In the genomic region with DNA sequence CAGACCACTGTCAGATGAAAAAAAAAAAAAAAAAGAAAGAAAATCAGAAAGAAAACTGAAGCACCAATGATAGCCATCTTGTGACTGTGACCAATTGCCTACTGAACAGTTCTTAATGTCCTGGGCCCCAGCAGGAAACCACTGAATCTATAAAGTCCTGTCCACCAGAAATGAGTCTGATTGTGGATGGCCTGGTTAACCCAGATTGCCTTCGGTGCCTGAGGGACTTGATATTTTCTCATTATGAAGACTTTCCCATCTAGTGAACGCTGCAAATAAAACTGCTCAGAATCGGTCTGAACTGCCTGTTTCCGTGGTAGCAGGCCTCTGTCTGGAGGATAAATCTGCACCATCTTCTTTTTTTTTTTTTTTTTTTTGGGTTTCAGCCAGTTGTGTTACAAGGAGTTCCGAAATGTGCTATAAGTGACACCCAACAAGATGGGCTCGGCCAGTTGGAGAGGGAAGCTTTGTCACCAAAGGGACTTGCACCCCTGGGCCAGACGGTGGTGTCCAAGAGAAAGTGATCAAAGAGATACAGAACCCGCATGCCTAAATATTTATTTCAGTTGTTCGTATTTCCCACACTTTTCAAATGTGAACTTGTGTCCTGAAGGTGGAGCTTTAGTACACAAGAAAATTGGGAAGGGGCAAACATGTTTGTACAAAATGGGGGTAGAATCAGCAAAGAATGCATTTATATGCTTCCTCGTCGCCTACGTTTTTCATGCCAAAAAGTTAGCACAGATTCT, we compare ENCODE assay signal across 9 cellular contexts. TPM values are rescaled to one million over a fixed set of nuclear protein-coding genes. Genes with fewer than 3 reads are reported as not detected.
DNase-seq lines count a peak whose midpoint lies in the region; ATAC-seq and TF ChIP-seq lines count a peak whose summit lies in the region.
"Had no signal": no experiment of that assay in that cellular context is flagged by ENCODE, and none has a peak within 500 bp of the region (broad histone marks: within the 10 kb centered on the region; RNA-seq: fewer than 3 reads in every experiment).

No MANE protein-coding gene starts in this region.

- H3F3A ChIP-seq in PC-9 (ENCODE audit: insufficient read depth, low read depth): no peaks in the 10 kb centered on the region

- peaks cover 3 to 10% of the 10 kb centered on the region in 2 donors for H3K4me1 Mint-ChIP-seq in natural killer cell
- H3K4me1 Mint-ChIP-seq in natural killer cell treated with Interleukin-12 subunit alpha and Interleukin-12 subunit beta and Interleukin-15 and Interleukin-18, amount 100 ng/mL, for 72 hours (ENCODE audit: low read depth in 2 of 2): peaks cover 3 to 12% of the 10 kb centered on the region in 2 donors

- H3K4me2 ChIP-seq in PC-9: no peak overlapping the region

- intact Hi-C loops in natural killer cell (cut with micrococcal nuclease): no loop called here
- intact Hi-C loops in Panc1 (cut with micrococcal nuclease; ENCODE audit: unreplicated experiment): no loop called here
- intact Hi-C loops in PC-9 (cut with micrococcal nuclease; ENCODE audit: unreplicated experiment): loop anchor here (10.0 kb wide), 1 partner anchor 1389 kb away; no protein-coding TSS in a partner anchor

- H3K36me3 Mint-ChIP-seq in natural killer cell: no peaks in the 10 kb centered on the region
- H3K36me3 Mint-ChIP-seq in natural killer cell treated with Interleukin-12 subunit alpha and Interleukin-12 subunit beta and Interleukin-15 and Interleukin-18, amount 100 ng/mL, for 72 hours: no peaks in the 10 kb centered on the region

- no peaks in the 10 kb centered on the region for H3K79me2 ChIP-seq in PC-9 (ENCODE audit: low read depth)

- H3K9me3 Mint-ChIP-seq in natural killer cell: no peaks in the 10 kb centered on the region
- no peaks in the 10 kb centered on the region for H3K9me3 Mint-ChIP-seq in natural killer cell treated with Interleukin-12 subunit alpha and Interleukin-12 subunit beta and Interleukin-15 and Interleukin-18, amount 100 ng/mL, for 72 hours

- H3K27me3 Mint-ChIP-seq in natural killer cell (ENCODE audit: low read depth in 2 of 2): peaks cover 6 to 12% of the 10 kb centered on the region in 2 donors
- H3K27me3 Mint-ChIP-seq in natural killer cell treated with Interleukin-12 subunit alpha and Interleukin-12 subunit beta and Interleukin-15 and Interleukin-18, amount 100 ng/mL, for 72 hours: peaks cover 0 to 3% of the 10 kb centered on the region in 2 donors

- ATAC-seq in natural killer cell: no peak
- no peak for ATAC-seq in natural killer cell treated with Interleukin-12 subunit alpha and Interleukin-12 subunit beta and Interleukin-15 and Interleukin-18, amount 100 ng/mL, for 72 hours
- ATAC-seq in Panc1: no peak
- ATAC-seq in foreskin keratinocyte: no peak
- no peak for ATAC-seq in GM21423 (IDR thresholded peaks at IDR 0.05; ENCODE audit: unreplicated experiment)

- H4K20me1 ChIP-seq in PC-9 (ENCODE audit: insufficient read depth): no peaks in the 10 kb centered on the region

- BruUV-seq in Panc1 (replicated peaks; lab: Mats Ljungman, UMichigan) (no TSS peak), PC-9 (replicated peaks; lab: Mats Ljungman, UMichigan) (no TSS peak)

- DNase-seq in natural killer cell: no peak
- DNase-seq in natural killer cell treated with Interleukin-12 subunit alpha and Interleukin-12 subunit beta and Interleukin-15 and Interleukin-18, amount 100 ng/mL, for 72 hours (ENCODE audit: low spot score): no peak
- DNase-seq in Panc1 (ENCODE audit: low read depth, low spot score): no peak
- DNase-seq in foreskin keratinocyte: no peak
- no peak for DNase-seq in islet precursor cell
- no peak for DNase-seq in PC-9
- no peak for DNase-seq in HPDE6-E6E7 (ENCODE audit: extremely low spot score)
- DNase-seq: SW 1271 had no signal

- H3K27ac ChIP-seq in Panc1 (ENCODE audit: low read length) (no peak overlapping the region), foreskin keratinocyte (no peak overlapping the region), PC-9 (no peak overlapping the region)

- H3K4me1 ChIP-seq in Panc1 (ENCODE audit: control insufficient read depth, insufficient read depth, low read length) (no peaks in the 10 kb centered on the region; the same call in 1 of the 2 replicates), foreskin keratinocyte (no peaks in the 10 kb centered on the region), PC-9 (replicated peaks; ENCODE audit: insufficient read depth) (no peaks in the 10 kb centered on the region)

- in situ Hi-C loops in Panc1 (cut with HindIII; ENCODE audit: low pct_unique_long_range_greater_than_20kb, low sequenced_read_pairs): no loop called here

- H3K9me2 ChIP-seq in PC-9 (ENCODE audit: insufficient read depth): no peaks in the 10 kb centered on the region

- peak overlapping the region; percentile 40 for H3K4me3 Mint-ChIP-seq in natural killer cell
- no peak overlapping the region for H3K4me3 Mint-ChIP-seq in natural killer cell treated with Interleukin-12 subunit alpha and Interleukin-12 subunit beta and Interleukin-15 and Interleukin-18, amount 100 ng/mL, for 72 hours

- H3K4me3 ChIP-seq in Panc1 (ENCODE audit: low read depth in 2 of 2, low read length in 2 of 2) (no peak overlapping the region), PC-9 (no peak overlapping the region)

- H2AFZ ChIP-seq in PC-9: no peak overlapping the region

- POLR2A ChIA-PET in Panc1 (lab: Charles Lee) (interaction anchor here (0.6 kb wide), 1 partner anchor 1239 kb away, joined by 7 read pairs; no protein-coding TSS in a partner anchor), PC-9 (lab: Charles Lee; ENCODE audit: unreplicated experiment) (no interaction called here)

- TF ChIP-seq CTCF in natural killer cell (IDR thresholded peaks at IDR 0.05) (no peak), Panc1 (IDR thresholded peaks at IDR 0.05) (peak; percentile 35), foreskin keratinocyte (conservative IDR thresholded peaks at IDR 0.05) (peak; percentile 43), PC-9 (conservative IDR thresholded peaks at IDR 0.05) (no peak; the same call in 1 of the 2 replicates)

- no peak overlapping the region for H3K27ac Mint-ChIP-seq in natural killer cell
- H3K27ac Mint-ChIP-seq in natural killer cell treated with Interleukin-12 subunit alpha and Interleukin-12 subunit beta and Interleukin-15 and Interleukin-18, amount 100 ng/mL, for 72 hours: peak overlapping the region in 1 of 2 donors; percentile 31

- H3K36me3 ChIP-seq in Panc1 (ENCODE audit: control insufficient read depth, insufficient read depth, low read length): no peaks in the 10 kb centered on the region; the same call in 1 of the 2 replicates
- no peaks in the 10 kb centered on the region for H3K36me3 ChIP-seq in PC-9 (ENCODE audit: low read depth)

- CTCF ChIA-PET in Panc1 (lab: Charles Lee) (no interaction called here), PC-9 (lab: Charles Lee) (interaction anchor here (0.7 kb wide), 1 partner anchor 858 kb away, joined by 21 read pairs; the partner anchor contains the start of gene NDUFA12)

- H3K27me3 ChIP-seq in Panc1 (ENCODE audit: control insufficient read depth, insufficient read depth, low read length) (peaks cover 30% of the 10 kb centered on the region), foreskin keratinocyte (peaks cover 79% of the 10 kb centered on the region), PC-9 (ENCODE audit: insufficient read depth, low read depth) (peaks cover 24% of the 10 kb centered on the region)

- no peaks in the 10 kb centered on the region for H3K9me3 ChIP-seq in Panc1 (ENCODE audit: control insufficient read depth, insufficient read depth, low read depth, low read length)
- H3K9me3 ChIP-seq in PC-9 (ENCODE audit: insufficient read depth, low read depth): no peaks in the 10 kb centered on the region

RNA-seq across cellular contexts. Expression of gene PLXNC1, which starts 3.0 kb away (rescaled TPM):
- total RNA-seq in natural killer cell (10 to 100 TPM; 22.0 to 30.7 (median 26.5) TPM), Panc1 (2021; ENCODE audit: unreplicated experiment) (0.57 TPM), foreskin keratinocyte (0.18 and 0.88 TPM in 2 replicates), PC-9 (2021) (1.4 and 2.3 TPM in 2 replicates)
- total RNA-seq in natural killer cell treated with Interleukin-12 subunit alpha and Interleukin-12 subunit beta and Interleukin-15 and Interleukin-18, amount 100 ng/mL, for 72 hours: 10 to 100 TPM; 14.7 to 20.6 TPM
- polyA plus RNA-seq in Panc1 (2012; ENCODE audit: insufficient read length): 0.21 TPM
- 0.03 and 0.21 TPM in 2 replicates for polyA plus RNA-seq in foreskin keratinocyte

Comparison
In these comparisons a context has a peak if more than half of its experiments do, and no peak if none do; other contexts are left out.
1. CTCF ChIP-seq: peak in Panc1 (single experiment) and foreskin keratinocyte (single experiment); none in natural killer cell (single experiment) and PC-9 (single experiment).